24 cellular contexts compared by ENCODE assay signal in genomic region chr1:91075233-91076135, GRCh38. TPM values are rescaled to one million over a fixed set of nuclear protein-coding genes. Genes with fewer than 3 reads are reported as not detected.
DNase-seq lines count a peak whose midpoint lies in the region; ATAC-seq, FAIRE-seq and TF ChIP-seq lines count a peak whose summit lies in the region.
"Had no signal": no experiment of that assay in that cellular context is flagged by ENCODE, and none has a peak within 500 bp of the region (broad histone marks: within the 10 kb centered on the region; RNA-seq: fewer than 3 reads in every experiment).

No MANE protein-coding gene starts in this region.

- peak overlapping the region; percentile 74 for H2AFZ ChIP-seq in HepG2 (ENCODE audit: low read length)

- in situ Hi-C loops in HepG2 (cut with HindIII; ENCODE audit: extremely low pct_ligation_motif_present, low pct_unique_long_range_greater_than_20kb) (no loop called here), GM13976 (cut with MboI; ENCODE audit: low sequenced_read_pairs, unreplicated experiment) (no loop called here)

- H3K79me2 ChIP-seq in HepG2 (ENCODE audit: insufficient read depth, low read length), result no peaks in the 10 kb centered on the region

- peak; percentile 63 for TF ChIP-seq CTCF in HepG2 (CRISPR knock-in tag; IDR thresholded peaks at IDR 0.05)
- TF ChIP-seq CTCF in right lobe of liver (IDR thresholded peaks at IDR 0.05), result no peak
- TF ChIP-seq CTCF in bronchial epithelial cell (IDR thresholded peaks at IDR 0.05; ENCODE audit: insufficient read depth, low read length, severe bottlenecking), result no peak
- TF ChIP-seq CTCF in GM13976 (IDR thresholded peaks at IDR 0.05; ENCODE audit: borderline replicate concordance, control extremely low read depth, extremely low read depth, insufficient read depth, missing control alignments), result no peak

- H3K36me3 ChIP-seq in HepG2 (replicated peaks in 1 of 2; ENCODE audit: control insufficient read depth in 1 of 2, insufficient read depth in 2 of 2, low read length in 2 of 2) (no peaks in the 10 kb centered on the region), right lobe of liver (no peaks in the 10 kb centered on the region), bronchial epithelial cell (ENCODE audit: control insufficient read depth, insufficient read depth, low read length) (no peaks in the 10 kb centered on the region)
- H3K36me3 ChIP-seq: BE2C, heart right ventricle, upper lobe of left lung had no signal

- H3K4me2 ChIP-seq in HepG2 (ENCODE audit: low read depth, low read length), result peak overlapping the region; percentile 41; the same call in 1 of the 2 replicates
- H3K4me2 ChIP-seq: A549 had no signal

- no peaks in the 10 kb centered on the region for H3K9me3 ChIP-seq in HepG2 (ENCODE audit: low read length)
- H3K9me3 ChIP-seq in right lobe of liver, result no peaks in the 10 kb centered on the region
- H3K9me3 ChIP-seq: A549, BE2C, body of pancreas, upper lobe of left lung had no signal

- H3K4me3 ChIP-seq in HepG2 (replicated peaks in 1 of 3; ENCODE audit: insufficient read depth in 1 of 3, low read depth in 2 of 3, low read length in 3 of 3) (no peak overlapping the region), right lobe of liver (no peak overlapping the region), bronchial epithelial cell (ENCODE audit: low read depth, low read length) (no peak overlapping the region)
- H3K4me3 ChIP-seq: A549, body of pancreas, heart right ventricle, upper lobe of left lung had no signal

- 40% methylated on average over 11 of the region's 11 CpGs for WGBS in HepG2 (ENCODE audit: low lambda C conversion rate)
- WGBS in right lobe of liver (ENCODE audit: insufficient coverage, low coverage, low lambda C conversion rate, missing lambda C conversion rate), result 49% methylated on average over 6 of the region's 11 CpGs

- FAIRE-seq in HepG2 (lab: Jason Lieb, UNC), result no peak
- peak; percentile 47 for FAIRE-seq in bronchial epithelial cell (lab: Jason Lieb, UNC)
- FAIRE-seq: A549, GM12891 had no signal

- no peak for TF ChIP-seq RAD21 in HepG2 (CRISPR knock-in tag; IDR thresholded peaks at IDR 0.05)

- H3K9ac ChIP-seq in HepG2 (ENCODE audit: insufficient read depth, low read depth, low read length), result no peak overlapping the region

- intact Hi-C loops in HepG2 (cut with micrococcal nuclease; ENCODE audit: unreplicated experiment), result no loop called here
- intact Hi-C loops in right lobe of liver (cut with DNase I), result no loop called here

- no peak for TF ChIP-seq EP300 in HepG2 (IDR thresholded peaks at IDR 0.05; ENCODE audit: low read depth in 2 of 2, low read length in 2 of 2)
- TF ChIP-seq EP300 in HepG2 (CRISPR knock-in tag; IDR thresholded peaks at IDR 0.05; ENCODE audit: borderline replicate concordance), result no peak

- ATAC-seq in HepG2 (peak; percentile 82), right lobe of liver (no peak), GM21515 (IDR thresholded peaks at IDR 0.05; ENCODE audit: unreplicated experiment) (no peak)
- ATAC-seq: A549; activated T-cell treated with anti-CD3 and anti-CD28 coated beads, Interleukin-2, amount 50 U/mL, for 4 hours; body of pancreas had no signal

- H3K27me3 ChIP-seq in HepG2 (ENCODE audit: control insufficient read depth in 1 of 2, insufficient read depth in 2 of 2, low read length in 2 of 2), result no peaks in the 10 kb centered on the region; a peak in 1 of 5 replicates
- H3K27me3 ChIP-seq in right lobe of liver, result no peaks in the 10 kb centered on the region
- H3K27me3 ChIP-seq in bronchial epithelial cell (ENCODE audit: control insufficient read depth, insufficient read depth, low read length), result no peaks in the 10 kb centered on the region
- H3K27me3 ChIP-seq: BE2C, body of pancreas, heart right ventricle, upper lobe of left lung had no signal

- H3K4me1 ChIP-seq in HepG2 (ENCODE audit: insufficient read depth, low read length) (no peaks in the 10 kb centered on the region), right lobe of liver (no peaks in the 10 kb centered on the region)
- H3K4me1 ChIP-seq: A549, BE2C, body of pancreas, heart right ventricle, upper lobe of left lung had no signal

- CTCF ChIA-PET in HepG2 (lab: Yijun Ruan, JAX; ENCODE audit: low intra/inter-chr PET ratio, low total read pairs), result no interaction called here

- H3K27ac ChIP-seq in HepG2 (ENCODE audit: extremely low read length, insufficient read depth, low read length) (no peak overlapping the region), right lobe of liver (no peak overlapping the region), substantia nigra (ENCODE audit: low read depth, low read length, poor library complexity, severe bottlenecking) (no peak overlapping the region)
- H3K27ac ChIP-seq: A549, body of pancreas, heart right ventricle, upper lobe of left lung had no signal

- no TSS peak for BruUV-seq in HepG2 (replicated peaks; lab: Mats Ljungman, UMichigan)

- peak; percentile 16 for DNase-seq in HepG2 (ENCODE audit: low spot score)
- no peak for DNase-seq in right lobe of liver
- peak; percentile 38 for DNase-seq in NCI-H226
- DNase-seq in bronchial epithelial cell (ENCODE audit: low read depth), result no peak
- no peak for DNase-seq in GM13976 (ENCODE audit: low spot score)
- DNase-seq in substantia nigra (lab: John Stamatoyannopoulos, UW), result no peak
- DNase-seq in NCI-H1930 (lab: John Stamatoyannopoulos, UW), result no peak
- DNase-seq: activated CD4-positive, alpha-beta T cell treated with anti-CD3 and anti-CD28 coated beads for 4 hours; activated T-cell treated with anti-CD3 and anti-CD28 coated beads, Interleukin-2, amount 50 U/mL, for 4 hours; BE2C; body of pancreas; COR-L47; DMS79; effector CD4-positive, alpha-beta T cell; foreskin fibroblast; heart right ventricle; NCI-H1105 treated with DMSO at 0.1 percent for 48 hours; NCI-H2081; NCI-H345; NCI-H774; upper lobe of left lung had no signal

- POLR2A ChIA-PET in HepG2 (lab: Yijun Ruan, JAX), result interaction anchor here (2.4 kb wide), 1 partner anchor 53 kb away, joined by 5 read pairs; the partner anchor contains the start of gene ZNF644

- H4K20me1 ChIP-seq in HepG2 (ENCODE audit: insufficient read depth, low read length), result no peaks in the 10 kb centered on the region

- TF ChIP-seq POLR2A in HepG2 (IDR thresholded peaks at IDR 0.05; ENCODE audit: insufficient read depth in 1 of 2, low read depth in 2 of 2, low read length in 2 of 2), result no peak
- TF ChIP-seq POLR2A in right lobe of liver (IDR thresholded peaks at IDR 0.05), result no peak

RNA-seq across cellular contexts. Expression of gene ZNF644, which starts 53.6 kb away (rescaled TPM):
- 51.7 and 66.7 TPM in 2 replicates for total RNA-seq in HepG2 (2016; rRNA removed; fragmentation: Illumina TruSeq; extraction: Trizol)
- total RNA-seq in HepG2 (2016; cell fraction: cytosol; rRNA removed; fragmentation: Illumina TruSeq; extraction: Trizol; ENCODE audit: low read depth), result 15.4 and 16.6 TPM in 2 replicates
- 59.1 and 68.6 TPM in 2 replicates for total RNA-seq in HepG2 (2016; cell fraction: insoluble cytoplasmic fraction; rRNA removed; fragmentation: Illumina TruSeq; extraction: Trizol)
- 32.4 and 36.1 TPM in 2 replicates for total RNA-seq in HepG2 (2016; cell fraction: membrane; rRNA removed; fragmentation: Illumina TruSeq; extraction: Trizol)
- total RNA-seq in HepG2 (2016; cell fraction: nucleus; rRNA removed; fragmentation: Illumina TruSeq; extraction: Trizol), result 95.4 and 114 TPM in 2 replicates
- 13.5 and 17.7 TPM in 2 replicates for polyA plus RNA-seq in HepG2 (2011; rRNA removed)
- polyA plus RNA-seq in HepG2 (2011; cell fraction: cytosol; rRNA removed), result 5.6 and 9.2 TPM in 2 replicates
- polyA plus RNA-seq in HepG2 (2011; cell fraction: nucleus; rRNA removed), result 12.6 and 17.0 TPM in 2 replicates
- polyA plus RNA-seq in HepG2 (2012), result 23.8 and 26.0 TPM in 2 replicates
- 6.2 and 6.9 TPM in 2 replicates for polyA plus RNA-seq in HepG2 (2016; cell fraction: cytosol; fragmentation: Illumina TruSeq; extraction: Trizol; ENCODE audit: low read depth)
- polyA plus RNA-seq in HepG2 (2016; cell fraction: insoluble cytoplasmic fraction; fragmentation: Illumina TruSeq; extraction: Trizol; ENCODE audit: low read depth), result 40.2 and 44.0 TPM in 2 replicates
- polyA plus RNA-seq in HepG2 (2016; cell fraction: membrane; fragmentation: Illumina TruSeq; extraction: Trizol; ENCODE audit: low read depth), result 11.7 and 13.7 TPM in 2 replicates
- 40.4 and 40.6 TPM in 2 replicates for polyA plus RNA-seq in HepG2 (2016; cell fraction: nucleus; fragmentation: Illumina TruSeq; extraction: Trizol; ENCODE audit: insufficient read depth, low read depth)
- polyA minus RNA-seq in HepG2 (2011; rRNA and poly(A)+ RNA removed; ENCODE audit: low replicate concordance), result 36.3 and 49.9 TPM in 2 replicates
- 31.6 and 42.4 TPM in 2 replicates for polyA minus RNA-seq in HepG2 (2011; cell fraction: cytosol; rRNA and poly(A)+ RNA removed)
- 239 and 242 TPM in 2 replicates for polyA minus RNA-seq in HepG2 (2011; cell fraction: nucleus; rRNA and poly(A)+ RNA removed)
- total RNA-seq in right lobe of liver, result 10 to 100 TPM; 19.3 to 26.9 (median 19.9) TPM
- 52.0 and 54.5 TPM in 2 replicates for total RNA-seq in bronchial epithelial cell

Comparison
In these comparisons a context has a peak if more than half of its experiments do, and no peak if none do; other contexts are left out.
1. DNase-seq: peak in HepG2 (single experiment) and NCI-H226 (single experiment); none in right lobe of liver (0 of 3), bronchial epithelial cell (single experiment), GM13976 (single experiment), substantia nigra (0 of 49) and NCI-H1930 (0 of 2).